ENCODE assay signal across 1 cellular context in the genomic region with DNA sequence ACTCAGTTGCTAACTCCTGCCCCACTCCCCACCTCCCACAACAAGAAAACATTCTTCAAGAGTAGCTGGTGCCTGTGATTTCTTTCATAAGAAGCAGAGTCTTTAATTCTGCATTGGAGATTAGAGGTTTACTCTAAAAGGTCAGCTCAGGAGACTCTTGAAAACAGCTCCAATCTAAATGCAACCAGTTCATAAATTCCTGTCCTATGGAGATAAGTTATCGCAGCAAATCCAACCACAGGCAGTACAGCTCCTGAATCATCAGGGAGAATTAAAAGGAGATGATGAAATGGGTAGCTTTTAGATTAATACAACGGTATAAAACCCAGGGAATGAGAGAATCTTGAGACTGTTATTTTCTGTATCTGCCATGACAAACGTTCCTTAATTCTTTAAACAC.
TF ChIP-seq lines count a peak whose summit lies in the region.

No MANE protein-coding gene starts in this region.

TF ChIP-seq in K562, 482 proteins besides CTCF, POLR2A, EP300 and RAD21 (continued from another document):
- TF ChIP-seq, protein P1, sequence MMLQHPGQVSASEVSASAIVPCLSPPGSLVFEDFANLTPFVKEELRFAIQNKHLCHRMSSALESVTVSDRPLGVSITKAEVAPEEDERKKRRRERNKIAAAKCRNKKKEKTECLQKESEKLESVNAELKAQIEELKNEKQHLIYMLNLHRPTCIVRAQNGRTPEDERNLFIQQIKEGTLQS (IDR thresholded peaks at IDR 0.05): peak; percentile 71; the same call in 1 of the 2 replicates
- TF ChIP-seq, protein P1 (CRISPR knock-in tag; conservative IDR thresholded peaks at IDR 0.05): no peak
- peak in 1 of 2 experiments; percentile 93; a peak in 2 of 4 replicates for TF ChIP-seq RCOR1 (IDR thresholded peaks at IDR 0.05; ENCODE audit: borderline replicate concordance in 1 of 2, low read depth in 2 of 2, low read length in 2 of 2)
- TF ChIP-seq HEY1 (CRISPR knock-in tag; IDR thresholded peaks at IDR 0.05; ENCODE audit: borderline replicate concordance): no peak
- peak; percentile 30 for TF ChIP-seq CCNT2 (IDR thresholded peaks at IDR 0.05; ENCODE audit: borderline replicate concordance, extremely low read depth, insufficient read length, low read depth, low read length)
- TF ChIP-seq ZNF766 (CRISPR knock-in tag; conservative IDR thresholded peaks at IDR 0.05): peak; percentile 86
- TF ChIP-seq CBFA2T3 (IDR thresholded peaks at IDR 0.05): peak; percentile 61
- TF ChIP-seq, protein P2, sequence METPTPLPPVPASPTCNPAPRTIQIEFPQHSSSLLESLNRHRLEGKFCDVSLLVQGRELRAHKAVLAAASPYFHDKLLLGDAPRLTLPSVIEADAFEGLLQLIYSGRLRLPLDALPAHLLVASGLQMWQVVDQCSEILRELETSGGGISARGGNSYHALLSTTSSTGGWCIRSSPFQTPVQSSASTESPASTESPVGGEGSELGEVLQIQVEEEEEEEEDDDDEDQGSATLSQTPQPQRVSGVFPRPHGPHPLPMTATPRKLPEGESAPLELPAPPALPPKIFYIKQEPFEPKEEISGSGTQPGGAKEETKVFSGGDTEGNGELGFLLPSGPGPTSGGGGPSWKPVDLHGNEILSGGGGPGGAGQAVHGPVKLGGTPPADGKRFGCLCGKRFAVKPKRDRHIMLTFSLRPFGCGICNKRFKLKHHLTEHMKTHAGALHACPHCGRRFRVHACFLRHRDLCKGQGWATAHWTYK (CRISPR knock-in tag; IDR thresholded peaks at IDR 0.05): no peak
- TF ChIP-seq JUND (IDR thresholded peaks at IDR 0.05; ENCODE audit: borderline replicate concordance, low read depth, low read length): peak; percentile 45; the same call in 1 of the 2 replicates
- TF ChIP-seq JUND (tag; IDR thresholded peaks at IDR 0.05; ENCODE audit: borderline replicate concordance, low read depth, low read length): no peak; the same call in 2 of the 3 replicates
- TF ChIP-seq SMARCE1 (IDR thresholded peaks at IDR 0.05): 0 out of 2 replicates have a peak, but pooled peaks have one; percentile 13
- peak; percentile 39 for TF ChIP-seq NCOR1 (IDR thresholded peaks at IDR 0.05)
- no peak for TF ChIP-seq ZNF75A (CRISPR knock-in tag; IDR thresholded peaks at IDR 0.05)
- TF ChIP-seq GATAD2A (IDR thresholded peaks at IDR 0.05): no peak
TF ChIP-seq in K562: peak in this region for 16.
